Comparison of ENCODE assay signal across 12 cellular contexts in the genomic region with DNA sequence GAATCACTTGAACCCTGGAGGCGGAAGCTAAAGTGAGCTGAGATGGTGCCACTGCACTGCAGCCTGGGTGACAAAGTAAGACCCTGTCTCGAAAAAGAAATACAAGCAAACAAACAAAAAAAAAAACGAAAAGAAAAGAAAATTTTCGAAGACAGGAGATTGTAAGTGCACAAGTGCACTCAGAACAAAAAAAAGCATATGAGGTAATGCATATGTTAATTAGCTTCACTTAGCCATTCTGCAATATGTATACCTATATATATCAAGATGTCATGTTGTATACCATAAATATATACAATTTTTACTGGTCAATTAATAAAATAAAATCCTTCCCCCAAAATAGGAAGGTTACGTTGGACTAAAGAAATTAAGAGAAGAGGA.
DNase-seq lines count a peak whose midpoint lies in the region; TF ChIP-seq lines count a peak whose summit lies in the region.
"Had no signal": no experiment of that assay in that cellular context is flagged by ENCODE, and none has a peak within 500 bp of the region (broad histone marks: within the 10 kb centered on the region; RNA-seq: fewer than 3 reads in every experiment).

No MANE protein-coding gene starts in this region.

- H3K9me3 ChIP-seq in GM23248 (ENCODE audit: low read depth) = no peaks in the 10 kb centered on the region
- H3K9me3 ChIP-seq in breast epithelium = no peaks in the 10 kb centered on the region
- no peaks in the 10 kb centered on the region for H3K9me3 ChIP-seq in liver (ENCODE audit: control insufficient read depth in 4 of 4, low read length in 3 of 4)
- H3K9me3 ChIP-seq in stomach smooth muscle (ENCODE audit: control insufficient read depth in 2 of 2, low read length in 2 of 2) = no peaks in the 10 kb centered on the region

- H3K27ac ChIP-seq in GM23248 (peak overlapping the region; percentile 91), breast epithelium (peak overlapping the region; percentile 94 to 95), liver (ENCODE audit: low read depth in 1 of 2, low read length in 2 of 2) (peak overlapping the region; percentile 83 to 88), stomach smooth muscle (ENCODE audit: low read length) (peak overlapping the region; percentile 88)

- H3K36me3 ChIP-seq in GM23248 (ENCODE audit: low read depth) (no peaks in the 10 kb centered on the region), breast epithelium (no peaks in the 10 kb centered on the region), liver (ENCODE audit: control insufficient read depth in 4 of 4, insufficient read depth in 3 of 4, low read depth in 1 of 4, low read length in 3 of 4) (no peaks in the 10 kb centered on the region), stomach smooth muscle (ENCODE audit: control insufficient read depth in 2 of 2, insufficient read depth in 2 of 2, low read length in 2 of 2) (no peaks in the 10 kb centered on the region)

- WGBS in GM23248 (ENCODE audit: low coverage in 1 of 2, low lambda C conversion rate in 2 of 2, missing lambda C conversion rate in 2 of 2), 2 experiments = 43 to 64% methylated on average over 5 of the region's 5 CpGs
- 52% methylated on average over 5 of the region's 5 CpGs for WGBS in liver

- TF ChIP-seq CTCF in breast epithelium (IDR thresholded peaks at IDR 0.05) = no peak
- no peak for TF ChIP-seq CTCF in liver (IDR thresholded peaks at IDR 0.05; ENCODE audit: low read depth, low read length, missing input control)

- peaks cover 56% of the 10 kb centered on the region for H3F3A ChIP-seq in GM23248 (ENCODE audit: insufficient read depth)

- no peak for TF ChIP-seq RAD21 in liver (IDR thresholded peaks at IDR 0.05)

- no peaks in the 10 kb centered on the region for H3K79me2 ChIP-seq in GM23248 (ENCODE audit: insufficient read depth)

- peak; percentile 23 for DNase-seq in GM23248
- DNase-seq in breast epithelium (ENCODE audit: low spot score in 2 of 2) = no peak
- DNase-seq in stimulated activated CD4-positive, alpha-beta T cell treated with anti-CD3 and anti-CD28 coated beads, Interleukin-4, amount 100 ng/mL, for 24 hours = no peak
- DNase-seq in cerebellum (ENCODE audit: low spot score) = no peak
- no peak for DNase-seq in NCI-H82 (lab: John Stamatoyannopoulos, UW)
- DNase-seq in NCI-H2171 treated with DMSO at 0.1 percent for 48 hours (lab: John Stamatoyannopoulos, UW) = no peak
- DNase-seq: activated CD4-positive, alpha-beta T cell treated with anti-CD3 and anti-CD28 coated beads, Interleukin-2, amount 10 ng/mL, durations not matched to agents 24 days and 14 days; natural killer cell; NCI-H1048; stimulated activated CD4-positive, alpha-beta T cell treated with anti-CD3 and anti-CD28 coated beads, Interleukin-12 subunit alpha, Interleukin-12 subunit beta, amount 100 ng/mL, for 4 hours had no signal

- H2AFZ ChIP-seq in GM23248 = no peak overlapping the region

- 0 out of 2 replicates have a peak overlapping the region, but pooled peaks have one; percentile 82 for H3K9ac ChIP-seq in GM23248
- no peak overlapping the region for H3K9ac ChIP-seq in liver (ENCODE audit: low read depth in 1 of 2, low read length in 2 of 2)
- no peak overlapping the region for H3K9ac ChIP-seq in stomach smooth muscle (ENCODE audit: low read length in 2 of 2)

- H3K9me2 ChIP-seq in GM23248 (ENCODE audit: insufficient read depth) = no peaks in the 10 kb centered on the region

- H3K27me3 ChIP-seq in GM23248 (replicated peaks; ENCODE audit: insufficient read depth) (no peaks in the 10 kb centered on the region), breast epithelium (no peaks in the 10 kb centered on the region), liver (ENCODE audit: control insufficient read depth in 4 of 4, insufficient read depth in 4 of 4, low read length in 3 of 4) (no peaks in the 10 kb centered on the region), stomach smooth muscle (ENCODE audit: control insufficient read depth in 1 of 2, insufficient read depth in 2 of 2, low read length in 2 of 2) (no peaks in the 10 kb centered on the region)

- TF ChIP-seq POLR2A in breast epithelium (IDR thresholded peaks at IDR 0.05) = no peak

- no peaks in the 10 kb centered on the region for H4K20me1 ChIP-seq in GM23248 (ENCODE audit: insufficient read depth)

- in situ Hi-C loops in GM23248 (cut with MboI) = no loop called here

- H3K4me3 ChIP-seq in GM23248 (peak overlapping the region; percentile 73), breast epithelium (peak overlapping the region in 1 of 3 donors; percentile 55), liver (ENCODE audit: low read depth in 1 of 3, low read length in 3 of 3) (no peak overlapping the region), stomach smooth muscle (ENCODE audit: low read length in 2 of 2) (peak overlapping the region in 1 of 2 donors; percentile 70)

- intact Hi-C loops in breast epithelium (cut with DNase I; ENCODE audit: low total_unique reads) = loop anchor here (10.0 kb wide), 1 partner anchor 89 kb away; no protein-coding TSS in a partner anchor

- H3K4me1 ChIP-seq in GM23248 (ENCODE audit: insufficient read depth) = peaks cover 57% of the 10 kb centered on the region
- peaks cover 18 to 36% of the 10 kb centered on the region in 2 donors for H3K4me1 ChIP-seq in breast epithelium
- H3K4me1 ChIP-seq in liver (ENCODE audit: control insufficient read depth in 4 of 4, insufficient read depth in 4 of 4, low read length in 3 of 4) = peaks cover 3 to 43% (median 35%) of the 10 kb centered on the region in 4 donors
- H3K4me1 ChIP-seq in stomach smooth muscle (ENCODE audit: control insufficient read depth, insufficient read depth, low read length) = peaks cover 41% of the 10 kb centered on the region

- peak overlapping the region; percentile 92 for H3K4me2 ChIP-seq in GM23248 (ENCODE audit: unreplicated experiment)

TF ChIP-seq in liver, 16 proteins besides CTCF, POLR2A, EP300 and RAD21:
- TF ChIP-seq FOXA2 (IDR thresholded peaks at IDR 0.05) = no peak
TF ChIP-seq in liver: peak in this region for 0.
